In genomic region chr17:6706499-6706898, GRCh38 we compare ENCODE assay signal across 21 cellular contexts. TPM values are rescaled to one million over a fixed set of nuclear protein-coding genes. Genes with fewer than 3 reads are reported as not detected.
"Had no signal": no experiment of that assay in that cellular context is flagged by ENCODE, and none has a peak within 500 bp of the region (broad histone marks: within the 10 kb centered on the region; RNA-seq: fewer than 3 reads in every experiment).

No MANE protein-coding gene starts in this region.

- H3K27me3 ChIP-seq: gastrocnemius medialis, uterus had no signal

- DNase-seq: central memory CD4-positive, alpha-beta T cell; effector memory CD4-positive, alpha-beta T cell; gastrocnemius medialis; immature natural killer cell; kidney; left colon; natural killer cell; occipital lobe; psoas muscle; retina; small intestine; stimulated activated CD4-positive, alpha-beta T cell treated with anti-CD3 and anti-CD28 coated beads, Interleukin-12 subunit alpha, Interleukin-12 subunit beta, amount 100 ng/mL, for 4 hours; stimulated activated naive CD4-positive, alpha-beta T cell; uterus had no signal

- H3K27ac ChIP-seq: epithelial cell of prostate, esophagus muscularis mucosa, gastrocnemius medialis, parathyroid adenoma, psoas muscle, uterus had no signal

- H3K4me3 ChIP-seq: esophagus muscularis mucosa, gastrocnemius medialis, psoas muscle, uterus had no signal

- H3K9me3 ChIP-seq: esophagus muscularis mucosa, gastrocnemius medialis, psoas muscle, uterus had no signal

- ATAC-seq: gastrocnemius medialis, left colon, natural killer cell, psoas muscle had no signal

- H3K4me1 ChIP-seq: esophagus muscularis mucosa, gastrocnemius medialis, parathyroid adenoma, psoas muscle, uterus had no signal

- H3K36me3 ChIP-seq: esophagus muscularis mucosa, gastrocnemius medialis, uterus had no signal

RNA-seq across cellular contexts. Expression of gene SLC13A5, which starts 6.7 kb away (rescaled TPM):
- total RNA-seq: fibroblast of villous mesenchyme, kidney, left colon, lower leg skin, myocyte, natural killer cell, occipital lobe had no signal
- polyA plus RNA-seq: immature natural killer cell had no signal

RNA-seq across cellular contexts. Expression of gene XAF1, which starts 49.3 kb away (rescaled TPM):
- total RNA-seq: neural crest cell had no signal
